In the genomic region with DNA sequence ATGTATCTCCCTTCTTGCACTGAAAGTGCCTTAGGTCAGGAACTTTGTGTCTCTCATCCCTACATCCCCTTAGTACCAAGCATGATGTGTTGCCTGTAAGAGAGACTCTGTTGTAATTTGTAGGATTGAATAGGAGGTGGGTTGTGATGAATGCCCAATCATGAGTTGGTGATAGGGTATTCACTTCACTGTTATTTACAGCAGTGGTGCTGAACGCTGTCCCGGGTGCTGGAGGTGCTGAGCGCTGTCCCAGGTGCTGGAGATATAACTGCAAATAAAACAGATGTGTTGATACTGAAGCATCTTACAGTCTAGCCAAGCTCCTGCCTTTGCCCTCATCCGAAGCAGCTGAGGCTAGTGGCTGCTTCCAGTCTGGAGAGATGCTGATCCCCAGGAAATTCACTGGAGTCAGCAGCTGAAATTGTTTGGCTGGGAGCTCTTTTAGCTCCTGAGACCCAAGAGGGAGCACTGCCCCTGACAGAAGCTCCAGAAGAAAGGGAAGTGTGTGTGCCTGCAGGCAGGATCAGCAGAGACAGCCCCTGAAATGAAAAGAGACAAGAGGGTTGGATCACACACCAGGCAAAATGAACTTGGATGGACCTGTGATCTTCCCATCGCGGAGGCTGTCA, we compare ENCODE assay signal across 9 cellular contexts.
DNase-seq lines count a peak whose midpoint lies in the region; ATAC-seq, FAIRE-seq and TF ChIP-seq lines count a peak whose summit lies in the region.
"Had no signal": no experiment of that assay in that cellular context is flagged by ENCODE, and none has a peak within 500 bp of the region (broad histone marks: within the 10 kb centered on the region; RNA-seq: fewer than 3 reads in every experiment).

No MANE protein-coding gene starts in this region.

- intact Hi-C loops in heart right ventricle (cut with DNase I) (no loop called here), cardiac septum (cut with DNase I) (no loop called here)

- H3K4me1 ChIP-seq in heart right ventricle, result no peaks in the 10 kb centered on the region
- H3K4me1 ChIP-seq in RWPE2 (ENCODE audit: insufficient read depth, poor library complexity, severe bottlenecking), result no peaks in the 10 kb centered on the region

- no peak overlapping the region for H3K27ac ChIP-seq in heart right ventricle
- no peak overlapping the region for H3K27ac ChIP-seq in RWPE2 (ENCODE audit: poor library complexity, severe bottlenecking)

- peak in 1 of 8 donors; percentile 58 for ATAC-seq in heart right ventricle
- ATAC-seq in RWPE2 (ENCODE audit: low read depth), result peak; percentile 75
- ATAC-seq in HG02763 (IDR thresholded peaks at IDR 0.05; ENCODE audit: unreplicated experiment), result no peak
- ATAC-seq: naive thymus-derived CD8-positive, alpha-beta T cell had no signal

- peaks cover 0 to 3% (median 0%) of the 10 kb centered on the region in 7 donors for H3K27me3 ChIP-seq in heart right ventricle
- no peaks in the 10 kb centered on the region for H3K27me3 ChIP-seq in RWPE2 (ENCODE audit: insufficient read depth, poor library complexity, severe bottlenecking)

- H3K9me3 ChIP-seq in heart right ventricle, result peaks cover 0 to 20% (median 7%) of the 10 kb centered on the region in 11 donors
- H3K9me3 ChIP-seq in RWPE2 (ENCODE audit: severe bottlenecking), result no peaks in the 10 kb centered on the region

- DNase-seq in heart right ventricle (peak; percentile 14 to 24), cardiac septum (ENCODE audit: low spot score) (no peak), RWPE2 (ENCODE audit: low spot score) (no peak), fibroblast of villous mesenchyme (ENCODE audit: low read depth) (peak; percentile 8), urothelium cell line (ENCODE audit: low spot score) (peak; percentile 65), NCI-H82 (lab: John Stamatoyannopoulos, UW) (no peak), NCI-H146 treated with DMSO at 0.1 percent for 48 hours (lab: John Stamatoyannopoulos, UW; ENCODE audit: unreplicated experiment) (no peak)

- H3K4me3 ChIP-seq in heart right ventricle, result no peak overlapping the region
- no peak overlapping the region for H3K4me3 ChIP-seq in RWPE2 (ENCODE audit: severe bottlenecking)
- no peak overlapping the region for H3K4me3 ChIP-seq in fibroblast of villous mesenchyme (ENCODE audit: low read depth, low read length)

- TF ChIP-seq CTCF in heart right ventricle (IDR thresholded peaks at IDR 0.05) (no peak), RWPE2 (IDR thresholded peaks at IDR 0.05; ENCODE audit: poor library complexity, severe bottlenecking) (no peak), fibroblast of villous mesenchyme (IDR thresholded peaks at IDR 0.05; ENCODE audit: insufficient read depth, low read depth, low read length) (no peak)

- peak; percentile 52 for FAIRE-seq in urothelium cell line (lab: Jason Lieb, UNC)

- 26 to 33% methylated on average over 6 of the region's 6 CpGs for WGBS in heart right ventricle, 2 donors

- H3K36me3 ChIP-seq in heart right ventricle, result no peaks in the 10 kb centered on the region
- H3K36me3 ChIP-seq in RWPE2 (ENCODE audit: low read depth), result no peaks in the 10 kb centered on the region

Comparison
In these comparisons a context has a peak if more than half of its experiments do, and no peak if none do; other contexts are left out.
1. DNase-seq: peak in heart right ventricle (2 of 2), fibroblast of villous mesenchyme (single experiment) and urothelium cell line (single experiment); none in cardiac septum (single experiment), RWPE2 (single experiment), NCI-H82 (single experiment) and NCI-H146 treated with DMSO at 0.1 percent for 48 hours (single experiment).